Comparison of ENCODE assay signal across 1 cellular context in genomic region chr16:69607674-69608073, GRCh38.
TF ChIP-seq lines count a peak whose summit lies in the region.

No MANE protein-coding gene starts in this region.

TF ChIP-seq in WTC11, 78 proteins besides CTCF, POLR2A, EP300 and RAD21 (continued from another document):
- TF ChIP-seq E2F5 (CRISPR knock-in tag; IDR thresholded peaks at IDR 0.05) = no peak
- TF ChIP-seq CDX4 (CRISPR knock-in tag; IDR thresholded peaks at IDR 0.05; ENCODE audit: borderline replicate concordance) = no peak
